25 cellular contexts compared by ENCODE assay signal in the genomic region with DNA sequence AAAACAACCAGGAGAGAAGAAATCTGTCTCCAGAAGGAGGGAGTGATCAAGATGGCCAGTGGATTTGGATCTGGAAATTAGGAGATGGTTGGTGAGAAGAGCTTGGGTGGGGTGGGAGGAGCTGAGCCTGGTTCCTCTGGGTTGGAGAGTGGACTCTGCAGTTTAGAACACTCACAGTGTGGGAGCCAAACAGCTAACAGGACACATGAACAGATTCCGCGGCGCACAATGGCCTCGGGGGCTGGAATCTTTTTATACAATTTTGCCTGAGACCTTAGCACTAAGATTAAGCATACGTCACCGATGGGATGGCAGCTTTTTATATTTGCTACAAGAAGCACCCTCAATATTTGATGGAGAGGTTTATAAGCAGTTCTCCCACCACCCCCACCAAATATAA. TPM values are rescaled to one million over a fixed set of nuclear protein-coding genes. Genes with fewer than 3 reads are reported as not detected.
DNase-seq lines count a peak whose midpoint lies in the region; ATAC-seq, FAIRE-seq and TF ChIP-seq lines count a peak whose summit lies in the region.
"Had no signal": no experiment of that assay in that cellular context is flagged by ENCODE, and none has a peak within 500 bp of the region (broad histone marks: within the 10 kb centered on the region; RNA-seq: fewer than 3 reads in every experiment).

No MANE protein-coding gene starts in this region.

- SMC1A ChIA-PET in GM12878 (lab: Charles Lee; ENCODE audit: uncharacterized antibody, unreplicated experiment) = interaction anchor here (0.7 kb wide), 1 partner anchor 227 kb away, joined by 3 read pairs; no protein-coding TSS in a partner anchor

- H3K36me3 ChIP-seq in GM12878 (ENCODE audit: control insufficient read depth in 2 of 2, insufficient read depth in 2 of 2, low read length in 1 of 2) (no peaks in the 10 kb centered on the region), psoas muscle (ENCODE audit: insufficient read depth in 1 of 2, low read depth in 1 of 2) (peaks cover 0 to 26% of the 10 kb centered on the region in 2 donors), spleen (peaks cover 0 to 13% (median 0%) of the 10 kb centered on the region in 6 donors)
- H3K36me3 ChIP-seq: BE2C had no signal

- no peaks in the 10 kb centered on the region for H3K9me3 ChIP-seq in GM12878 (replicated peaks; ENCODE audit: control insufficient read depth, insufficient read depth, low read length)
- H3K9me3 ChIP-seq in psoas muscle = no peaks in the 10 kb centered on the region
- no peaks in the 10 kb centered on the region for H3K9me3 ChIP-seq in spleen
- H3K9me3 ChIP-seq: A549; BE2C; BLaER1 treated with 17β-estradiol and CSF1 and Interleukin-3, amounts not matched to agents 10 nM and 100 nM; HAP-1 had no signal

- TF ChIP-seq CTCF in GM12878 (IDR thresholded peaks at IDR 0.05 in 2 of 3, conservative IDR thresholded peaks at IDR 0.05 in 1 of 3; ENCODE audit: control insufficient read depth in 2 of 3, extremely low read depth in 1 of 3, insufficient read depth in 1 of 3, low read depth in 3 of 3, low read length in 3 of 3) (no peak), psoas muscle (IDR thresholded peaks at IDR 0.05) (no peak), spleen (IDR thresholded peaks at IDR 0.05 in 8 of 11, conservative IDR thresholded peaks at IDR 0.05 in 3 of 11) (no peak)

- no peaks in the 10 kb centered on the region for H3K79me2 ChIP-seq in GM12878 (ENCODE audit: control insufficient read depth, insufficient read depth, low read length)

- 80% methylated on average over 6 of the region's 6 CpGs for WGBS in GM12878 (ENCODE audit: insufficient coverage, insufficient replicate concordance, low lambda C conversion rate, missing lambda C conversion rate)
- WGBS in psoas muscle, 3 donors = 80 to 81% (median 80%) methylated on average over 6 of the region's 6 CpGs
- 78 to 82% (median 80%) methylated on average over 6 of the region's 6 CpGs for WGBS in spleen, 5 donors

- H3K27ac ChIP-seq in GM12878 (ENCODE audit: control insufficient read depth, insufficient read depth) (no peak overlapping the region), psoas muscle (peak overlapping the region; percentile 87), spleen (no peak overlapping the region)
- H3K27ac ChIP-seq: A549; BLaER1 treated with 17β-estradiol and CSF1 and Interleukin-3, amounts not matched to agents 10 nM and 100 nM had no signal

- H3K27me3 ChIP-seq in GM12878 (replicated peaks in 1 of 2; ENCODE audit: control insufficient read depth in 2 of 2, insufficient read depth in 2 of 2, low read length in 1 of 2) (no peaks in the 10 kb centered on the region; a peak in 1 of 4 replicates), psoas muscle (ENCODE audit: insufficient read depth in 3 of 3, low read length in 2 of 3) (peaks cover 0 to 2% (median 0%) of the 10 kb centered on the region in 3 donors), spleen (replicated peaks in 1 of 7) (peaks cover 0 to 6% (median 0%) of the 10 kb centered on the region in 7 donors)
- H3K27me3 ChIP-seq: BE2C; BLaER1 treated with 17β-estradiol and CSF1 and Interleukin-3, amounts not matched to agents 10 nM and 100 nM had no signal

- TSS peak; percentile 41 for BruUV-seq in GM12878 (replicated peaks; lab: Mats Ljungman, UMichigan)

- TF ChIP-seq POLR2A in GM12878 (IDR thresholded peaks at IDR 0.05; ENCODE audit: low read depth, low read length) = no peak
- no peak for TF ChIP-seq POLR2A in spleen (IDR thresholded peaks at IDR 0.05)

- POLR2A ChIA-PET in GM12878 (lab: Charles Lee) = no interaction called here

- RAD21 ChIA-PET in GM12878 (lab: Charles Lee; ENCODE audit: unreplicated experiment) = no interaction called here

- H3K4me2 ChIP-seq in GM12878 (ENCODE audit: control insufficient read depth, insufficient read depth) = no peak overlapping the region
- H3K4me2 ChIP-seq: A549; BLaER1 treated with 17β-estradiol and CSF1 and Interleukin-3, amounts not matched to agents 10 nM and 100 nM; GM23338 had no signal

- H4K20me1 ChIP-seq in GM12878 (ENCODE audit: control insufficient read depth, insufficient read depth) = no peaks in the 10 kb centered on the region
- H4K20me1 ChIP-seq: BLaER1 treated with 17β-estradiol and CSF1 and Interleukin-3, amounts not matched to agents 10 nM and 100 nM had no signal

- DNase-seq in GM12878 (ENCODE audit: low read depth, low spot score) (no peak), mesenteric fat pad (ENCODE audit: low spot score) (peak; percentile 51), psoas muscle (no peak), spleen (peak; percentile 35), HTR-8/SVneo (ENCODE audit: insufficient read length, low spot score) (no peak)
- DNase-seq in effector CD8-positive, alpha-beta T cell (lab: John Stamatoyannopoulos, UW) = no peak
- DNase-seq in stimulated activated CD4-positive, alpha-beta T cell treated with anti-CD3 and anti-CD28 coated beads, Interleukin-4, amount 100 ng/mL, for 4 hours = no peak
- DNase-seq: 8988T; ACHN; AML-193; BE2C; CD4-positive, alpha-beta T cell; CD8-positive, alpha-beta memory T cell; DMS 273 treated with DMSO at 0.1 percent for 48 hours; DMS79; EL; GF-D8; HFFc6 had no signal

- CTCF ChIA-PET in GM12878 (lab: Yijun Ruan, JAX) = interaction anchor here (0.6 kb wide), 1 partner anchor 13 kb away, joined by 3 read pairs; no protein-coding TSS in a partner anchor

- no peak for ATAC-seq in GM12878
- no peak for ATAC-seq in psoas muscle
- ATAC-seq: A549, GM23338 had no signal

- no peak overlapping the region for H3K9ac ChIP-seq in GM12878 (ENCODE audit: control insufficient read depth, insufficient read depth, low read length)
- H3K9ac ChIP-seq: BLaER1 treated with 17β-estradiol and CSF1 and Interleukin-3, amounts not matched to agents 10 nM and 100 nM had no signal

- H3K4me1 ChIP-seq in GM12878 (ENCODE audit: control insufficient read depth, insufficient read depth, low read length) (peaks cover 5% of the 10 kb centered on the region), psoas muscle (peaks cover 33% of the 10 kb centered on the region), spleen (peaks cover 6 to 55% (median 21%) of the 10 kb centered on the region in 6 donors)
- H3K4me1 ChIP-seq: A549, BE2C had no signal

- FAIRE-seq in GM12878 (lab: Jason Lieb, UNC) (no peak), HTR-8/SVneo (lab: Jason Lieb, UNC) (no peak)
- FAIRE-seq: A549, D721Med, GM12892, GM19239 had no signal

- H2AFZ ChIP-seq in GM12878 (ENCODE audit: control insufficient read depth, low read depth, low read length) = no peak overlapping the region
- H2AFZ ChIP-seq: GM23338 had no signal

- in situ Hi-C loops in GM12878 (cut with MboI) = no loop called here

- intact Hi-C loops in GM12878 (cut with micrococcal nuclease; ENCODE audit: unreplicated experiment) (no loop called here), psoas muscle (cut with DNase I) (no loop called here), spleen (cut with DNase I; ENCODE audit: low total_unique reads) (no loop called here)

- no peak for TF ChIP-seq RAD21 in GM12878 (IDR thresholded peaks at IDR 0.05; ENCODE audit: insufficient read depth, low read depth, low read length)

- TF ChIP-seq EP300 in GM12878 (IDR thresholded peaks at IDR 0.05; ENCODE audit: borderline replicate concordance in 1 of 2, control insufficient read depth in 1 of 2, low read depth in 2 of 2, low read length in 2 of 2) = no peak

- H3K4me3 ChIP-seq in GM12878 = no peak overlapping the region
- H3K4me3 ChIP-seq in psoas muscle = no peak overlapping the region
- no peak overlapping the region for H3K4me3 ChIP-seq in spleen
- H3K4me3 ChIP-seq: A549; BLaER1 treated with 17β-estradiol and CSF1 and Interleukin-3, amounts not matched to agents 10 nM and 100 nM; GM23338; HAP-1 had no signal

TF ChIP-seq in GM12878, 131 proteins besides CTCF, POLR2A, EP300 and RAD21 (continues in another document):
- TF ChIP-seq NR2F1 (conservative IDR thresholded peaks at IDR 0.05) (no peak), CBX3 (IDR thresholded peaks at IDR 0.05; ENCODE audit: borderline replicate concordance, low read depth) (no peak), MYB (IDR thresholded peaks at IDR 0.05; ENCODE audit: borderline replicate concordance, low read depth, low read length) (no peak)
- TF ChIP-seq, protein P1, sequence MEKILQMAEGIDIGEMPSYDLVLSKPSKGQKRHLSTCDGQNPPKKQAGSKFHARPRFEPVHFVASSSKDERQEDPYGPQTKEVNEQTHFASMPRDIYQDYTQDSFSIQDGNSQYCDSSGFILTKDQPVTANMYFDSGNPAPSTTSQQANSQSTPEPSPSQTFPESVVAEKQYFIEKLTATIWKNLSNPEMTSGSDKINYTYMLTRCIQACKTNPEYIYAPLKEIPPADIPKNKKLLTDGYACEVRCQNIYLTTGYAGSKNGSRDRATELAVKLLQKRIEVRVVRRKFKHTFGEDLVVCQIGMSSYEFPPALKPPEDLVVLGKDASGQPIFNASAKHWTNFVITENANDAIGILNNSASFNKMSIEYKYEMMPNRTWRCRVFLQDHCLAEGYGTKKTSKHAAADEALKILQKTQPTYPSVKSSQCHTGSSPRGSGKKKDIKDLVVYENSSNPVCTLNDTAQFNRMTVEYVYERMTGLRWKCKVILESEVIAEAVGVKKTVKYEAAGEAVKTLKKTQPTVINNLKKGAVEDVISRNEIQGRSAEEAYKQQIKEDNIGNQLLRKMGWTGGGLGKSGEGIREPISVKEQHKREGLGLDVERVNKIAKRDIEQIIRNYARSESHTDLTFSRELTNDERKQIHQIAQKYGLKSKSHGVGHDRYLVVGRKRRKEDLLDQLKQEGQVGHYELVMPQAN (conservative IDR thresholded peaks at IDR 0.05) = no peak

RNA-seq across cellular contexts. Expression of a gene that starts 2.9 kb away (rescaled TPM):
- 0.93 and 2.9 TPM in 2 replicates for total RNA-seq in GM12878 (2013; cell fraction: nucleolus; rRNA removed)
- total RNA-seq in GM12878 (2014; rRNA removed) (10.0 and 11.8 TPM in 2 replicates), GM12878 (2014; rRNA removed; fragmentation: Illumina TruSeq; extraction: Trizol) (6.0 and 6.9 TPM in 2 replicates), GM12878 (2021) (6.6 and 8.5 TPM in 2 replicates), mesenteric fat pad (161 TPM), psoas muscle (100 to 1,000 TPM in 2 of 4 donors, 10 to 100 TPM in 2; 39.9 to 146 (median 84.6) TPM), spleen (10 to 100 TPM; 10.5 to 49.7 (median 21.4) TPM)
- 3.6 TPM for polyA plus RNA-seq in GM12878 (2011; ENCODE audit: low read depth)
- polyA plus RNA-seq in GM12878 (2011; rRNA removed) (0.09 and 0.19 TPM in 2 replicates), GM12878 (2014; fragmentation: Illumina TruSeq; extraction: Trizol) (2.4 and 6.0 TPM in 2 replicates), GM12878 (2014; fragmentation: Nextera tagmentation; extraction: Ambion mirVana) (under 1 TPM; 0.16 to 0.47 TPM), GM12878 (2014; rRNA removed) (8.1 and 8.8 TPM in 2 replicates), GM12878 (2016; fragmentation: Nextera tagmentation; extraction: Ambion mirVana) (1 to 10 TPM; 3.8 to 8.0 TPM), psoas muscle (100 to 1,000 TPM in 1 of 3 donors, 10 to 100 TPM in 2; 55.8 to 119 (median 66.9) TPM), spleen (10 to 100 TPM in 2 of 3 donors, 1 to 10 TPM in 1; 5.6 to 14.8 (median 12.5) TPM)
- 0.31 and 0.32 TPM in 2 replicates for polyA plus RNA-seq in GM12878 (2011; cell fraction: cytosol; rRNA removed)
- polyA plus RNA-seq in GM12878 (2011; cell fraction: nucleus; rRNA removed) = 0.30 and 0.38 TPM in 2 replicates
- polyA plus RNA-seq in GM12878 (2012) = 3.2 and 7.1 TPM in 2 replicates
- polyA minus RNA-seq in GM12878 (2011; rRNA and poly(A)+ RNA removed) = 0.15 TPM in 1 of 2 replicates, not detected in the other
- not detected in 2 replicates for polyA minus RNA-seq in GM12878 (2011; cell fraction: cytosol; rRNA and poly(A)+ RNA removed)
- polyA minus RNA-seq in GM12878 (2011; cell fraction: nucleus; rRNA and poly(A)+ RNA removed) = not detected in 2 replicates

Comparison
In these comparisons a context has a peak if more than half of its experiments do, and no peak if none do; other contexts are left out.
1. DNase-seq: peak in mesenteric fat pad (single experiment) and spleen (single experiment); none in GM12878 (single experiment), psoas muscle (0 of 2), effector CD8-positive, alpha-beta T cell (single experiment), stimulated activated CD4-positive, alpha-beta T cell treated with anti-CD3 and anti-CD28 coated beads, Interleukin-4, amount 100 ng/mL, for 4 hours (0 of 2) and HTR-8/SVneo (single experiment).